In genomic region chr9:133558191-133559126, GRCh38 we compare ENCODE assay signal across 7 cellular contexts. TPM values are rescaled to one million over a fixed set of nuclear protein-coding genes. Genes with fewer than 3 reads are reported as not detected.
DNase-seq lines count a peak whose midpoint lies in the region; ATAC-seq and TF ChIP-seq lines count a peak whose summit lies in the region.

No MANE protein-coding gene starts in this region.

- no peaks in the 10 kb centered on the region for H3K9me3 ChIP-seq in left ventricle myocardium inferior (replicated peaks)
- H3K9me3 ChIP-seq in smooth muscle cell (replicated peaks; ENCODE audit: low read depth), result no peaks in the 10 kb centered on the region

- no peaks in the 10 kb centered on the region for H3K79me2 ChIP-seq in smooth muscle cell (ENCODE audit: low read depth)

- WGBS in smooth muscle cell (ENCODE audit: low lambda C conversion rate), result 3% methylated on average over 31 of the region's 31 CpGs

- H3K36me3 ChIP-seq in left ventricle myocardium inferior (no peaks in the 10 kb centered on the region), smooth muscle cell (ENCODE audit: low read depth) (no peaks in the 10 kb centered on the region)

- TF ChIP-seq CTCF in left ventricle myocardium inferior (IDR thresholded peaks at IDR 0.05; ENCODE audit: borderline replicate concordance), result no peak
- no peak for TF ChIP-seq CTCF in smooth muscle cell (IDR thresholded peaks at IDR 0.05; ENCODE audit: borderline replicate concordance, insufficient read depth, poor library complexity, severe bottlenecking)

- DNase-seq in HK-2 (ENCODE audit: unreplicated experiment) (peak; percentile 18), left ventricle myocardium inferior (peak; percentile 56), smooth muscle cell (lab: John Stamatoyannopoulos, UW; ENCODE audit: unreplicated experiment) (peak; percentile 43), DMS53 (lab: John Stamatoyannopoulos, UW) (no peak)
- DNase-seq in activated naive CD4-positive, alpha-beta T cell treated with anti-CD3 and anti-CD28 coated beads, Interleukin-2, amount 50 U/mL, for 16 hours, result peak; percentile 47

- ATAC-seq in GM18511 (IDR thresholded peaks at IDR 0.05; ENCODE audit: unreplicated experiment), result peak; percentile 67
- ATAC-seq in HG03159 (IDR thresholded peaks at IDR 0.05; ENCODE audit: unreplicated experiment), result no peak

- H3K4me1 ChIP-seq in left ventricle myocardium inferior (peaks cover 51% of the 10 kb centered on the region), smooth muscle cell (ENCODE audit: low read depth) (peaks cover 20% of the 10 kb centered on the region)

- H3K27me3 ChIP-seq in left ventricle myocardium inferior (ENCODE audit: low read depth), result no peaks in the 10 kb centered on the region
- no peaks in the 10 kb centered on the region for H3K27me3 ChIP-seq in smooth muscle cell (ENCODE audit: low read depth)

- H2AFZ ChIP-seq in smooth muscle cell (ENCODE audit: low read depth), result peak overlapping the region; percentile 65

- peak overlapping the region; percentile 86 for H3K27ac ChIP-seq in left ventricle myocardium inferior (replicated peaks)
- peak overlapping the region; percentile 86 for H3K27ac ChIP-seq in smooth muscle cell (ENCODE audit: low read depth)

- H3K9ac ChIP-seq in smooth muscle cell (ENCODE audit: low read depth), result peak overlapping the region; percentile 58

- H3K4me3 ChIP-seq in left ventricle myocardium inferior (peak overlapping the region; percentile 28), smooth muscle cell (no peak overlapping the region)

- H3K4me2 ChIP-seq in smooth muscle cell, result peak overlapping the region; percentile 58

- H3F3A ChIP-seq in smooth muscle cell (ENCODE audit: low read depth), result peaks cover 4% of the 10 kb centered on the region

- intact Hi-C loops in left ventricle myocardium inferior (cut with micrococcal nuclease), result no loop called here

- H4K20me1 ChIP-seq in smooth muscle cell (ENCODE audit: low read depth), result no peaks in the 10 kb centered on the region

RNA-seq across cellular contexts. Expression of gene ADAMTSL2, which starts 24.0 kb away (rescaled TPM):
- total RNA-seq in left ventricle myocardium inferior, result 6.0 TPM
- total RNA-seq in smooth muscle cell, result 8.1 and 8.9 TPM in 2 replicates
- 8.9 and 10.5 TPM in 2 replicates for polyA plus RNA-seq in smooth muscle cell

RNA-seq across cellular contexts. Expression of gene MYMK, which starts 33.7 kb away (rescaled TPM):
- not detected for total RNA-seq in left ventricle myocardium inferior
- total RNA-seq in smooth muscle cell, result not detected in 2 replicates
- polyA plus RNA-seq in smooth muscle cell, result not detected in 2 replicates

RNA-seq across cellular contexts. Expression of gene FAM163B, which starts 50.7 kb away (rescaled TPM):
- not detected for total RNA-seq in left ventricle myocardium inferior
- total RNA-seq in smooth muscle cell, result 0.49 and 8.0 TPM in 2 replicates
- polyA plus RNA-seq in smooth muscle cell, result 3.4 and 5.0 TPM in 2 replicates
